ENCODE assay signal across 17 cellular contexts in the genomic region with DNA sequence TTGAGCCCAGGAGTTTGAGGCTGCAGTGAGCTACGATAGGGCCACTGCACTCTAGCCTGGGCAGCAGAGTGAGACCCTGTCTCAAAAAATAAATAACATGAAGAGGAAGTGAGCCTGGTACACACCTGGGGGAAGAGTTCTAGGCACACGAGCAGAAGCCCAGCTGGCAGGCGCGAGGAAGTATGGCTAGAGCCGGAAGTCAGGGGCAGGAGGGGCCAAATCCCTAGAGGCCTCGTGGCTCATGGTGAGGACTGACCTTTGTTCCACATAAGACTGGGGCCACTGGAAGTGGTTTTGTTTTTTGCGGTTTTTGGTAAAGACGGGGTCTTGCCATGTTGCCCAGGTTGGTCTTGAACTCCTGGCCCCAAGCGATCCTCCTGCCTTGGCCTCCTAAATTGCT.
DNase-seq lines count a peak whose midpoint lies in the region; ATAC-seq, FAIRE-seq and TF ChIP-seq lines count a peak whose summit lies in the region.
"Had no signal": no experiment of that assay in that cellular context is flagged by ENCODE, and none has a peak within 500 bp of the region (broad histone marks: within the 10 kb centered on the region; RNA-seq: fewer than 3 reads in every experiment).

No MANE protein-coding gene starts in this region.

- TF ChIP-seq POLR2A in GM12891 (IDR thresholded peaks at IDR 0.05; ENCODE audit: low read depth, low read length), result no peak

- TF ChIP-seq CTCF in activated B cell treated with CpG ODN at 0.5 μM for 24 hours (IDR thresholded peaks at IDR 0.05) (no peak), progenitor cell of endocrine pancreas (IDR thresholded peaks at IDR 0.05; ENCODE audit: unreplicated experiment) (no peak)

- POLR2A ChIA-PET in activated B cell treated with CpG ODN at 0.5 μM for 24 hours (lab: Charles Lee), result interaction anchor here (1.0 kb wide), 1 partner anchor 119 kb away, joined by 3 read pairs; no protein-coding TSS in a partner anchor

- intact Hi-C loops in activated B cell treated with CpG ODN at 0.5 μM for 24 hours (cut with micrococcal nuclease), result no loop called here

- CTCF ChIA-PET in activated B cell treated with CpG ODN at 0.5 μM for 24 hours (lab: Charles Lee), result no interaction called here

- H3K27ac Mint-ChIP-seq in activated B cell treated with CpG ODN at 0.5 μM for 24 hours (peak overlapping the region; percentile 62), progenitor cell of endocrine pancreas (peak overlapping the region; percentile 81)
- H3K27ac Mint-ChIP-seq: activated CD4-positive, alpha-beta T cell treated with anti-CD3 and anti-CD28 coated beads, Interleukin-2, amount 10 ng/mL, durations not matched to agents 24 days and 14 days; activated naive CD4-positive, alpha-beta T cell treated with anti-CD3 and anti-CD28 coated beads, Interleukin-2, amount 10 ng/mL, durations not matched to agents 7 days and 5 days had no signal

- no peaks in the 10 kb centered on the region for H3K36me3 Mint-ChIP-seq in activated B cell treated with CpG ODN at 0.5 μM for 24 hours (ENCODE audit: low read depth)
- peaks cover 8% of the 10 kb centered on the region for H3K36me3 Mint-ChIP-seq in progenitor cell of endocrine pancreas (ENCODE audit: insufficient read depth)
- H3K36me3 Mint-ChIP-seq: activated naive CD4-positive, alpha-beta T cell treated with anti-CD3 and anti-CD28 coated beads, Interleukin-2, amount 10 ng/mL, durations not matched to agents 7 days and 5 days had no signal

- peaks cover 3% of the 10 kb centered on the region for H3K9me3 Mint-ChIP-seq in activated B cell treated with CpG ODN at 0.5 μM for 24 hours
- H3K9me3 Mint-ChIP-seq in progenitor cell of endocrine pancreas (ENCODE audit: low read depth), result no peaks in the 10 kb centered on the region
- H3K9me3 Mint-ChIP-seq: activated CD4-positive, alpha-beta T cell treated with anti-CD3 and anti-CD28 coated beads, Interleukin-2, amount 10 ng/mL, durations not matched to agents 24 days and 14 days; activated naive CD4-positive, alpha-beta T cell treated with anti-CD3 and anti-CD28 coated beads, Interleukin-2, amount 10 ng/mL, durations not matched to agents 7 days and 5 days had no signal

- no peak for FAIRE-seq in GM12891 (lab: Jason Lieb, UNC)
- FAIRE-seq: astrocyte, HTR-8/SVneo had no signal

- peak overlapping the region; percentile 63 for H3K4me3 Mint-ChIP-seq in activated B cell treated with CpG ODN at 0.5 μM for 24 hours
- no peak overlapping the region for H3K4me3 Mint-ChIP-seq in progenitor cell of endocrine pancreas (ENCODE audit: low read depth)
- H3K4me3 Mint-ChIP-seq: activated CD4-positive, alpha-beta T cell treated with anti-CD3 and anti-CD28 coated beads, Interleukin-2, amount 10 ng/mL, durations not matched to agents 24 days and 14 days; activated naive CD4-positive, alpha-beta T cell treated with anti-CD3 and anti-CD28 coated beads, Interleukin-2, amount 10 ng/mL, durations not matched to agents 7 days and 5 days had no signal

- DNase-seq in GM12891 (ENCODE audit: insufficient read length, low spot score), result no peak
- DNase-seq in activated B cell treated with CpG ODN at 0.5 μM for 24 hours, result no peak
- no peak for DNase-seq in progenitor cell of endocrine pancreas (ENCODE audit: low spot score, unreplicated experiment)
- DNase-seq in stimulated activated CD4-positive, alpha-beta T cell treated with anti-CD3 and anti-CD28 coated beads, Interleukin-4, amount 100 ng/mL, for 1 hour, result no peak
- no peak for DNase-seq in NCI-H1092 (lab: John Stamatoyannopoulos, UW)
- DNase-seq: activated CD4-positive, alpha-beta T cell treated with anti-CD3 and anti-CD28 coated beads, Interleukin-2, amount 10 ng/mL, durations not matched to agents 24 days and 14 days; activated naive CD4-positive, alpha-beta T cell treated with anti-CD3 and anti-CD28 coated beads, Interleukin-2, amount 10 ng/mL, durations not matched to agents 7 days and 5 days; foreskin fibroblast; hypothalamus; mesendoderm; NCI-H2029; NCI-H510A; T1000 had no signal

- H3K4me1 Mint-ChIP-seq in activated B cell treated with CpG ODN at 0.5 μM for 24 hours (peaks cover 76% of the 10 kb centered on the region), progenitor cell of endocrine pancreas (ENCODE audit: low read depth) (no peaks in the 10 kb centered on the region)

- ATAC-seq in HG03571 (IDR thresholded peaks at IDR 0.05; ENCODE audit: unreplicated experiment), result peak; percentile 58
- ATAC-seq in activated B cell treated with CpG ODN at 0.5 μM for 24 hours (ENCODE audit: low read depth), result peak; percentile 22
- no peak for ATAC-seq in GM21528 (IDR thresholded peaks at IDR 0.05; ENCODE audit: low FRiP score, unreplicated experiment)

- H3K27me3 Mint-ChIP-seq in activated B cell treated with CpG ODN at 0.5 μM for 24 hours (no peaks in the 10 kb centered on the region), progenitor cell of endocrine pancreas (no peaks in the 10 kb centered on the region)
- H3K27me3 Mint-ChIP-seq: activated CD4-positive, alpha-beta T cell treated with anti-CD3 and anti-CD28 coated beads, Interleukin-2, amount 10 ng/mL, durations not matched to agents 24 days and 14 days had no signal

TF ChIP-seq in GM12891, 5 proteins besides CTCF, POLR2A, EP300 and RAD21:
- TF ChIP-seq PAX5 (IDR thresholded peaks at IDR 0.05; ENCODE audit: insufficient read depth, low read length, severe bottlenecking) (no peak), SPI1 (IDR thresholded peaks at IDR 0.05; ENCODE audit: low read depth, low read length) (peak; percentile 69)
